8 cellular contexts compared by ENCODE assay signal in genomic region chr3:49022751-49023171, GRCh38. TPM values are rescaled to one million over a fixed set of nuclear protein-coding genes. Genes with fewer than 3 reads are reported as not detected.
A peak's percentile ranks its signal among the peaks of the same experiment; 100 is the strongest.
DNase-seq lines count a peak whose midpoint lies in the region.

No MANE protein-coding gene starts in this region.

- peak overlapping the region; percentile 95 for H3K4me3 Mint-ChIP-seq in activated naive CD4-positive, alpha-beta T cell treated with anti-CD3 and anti-CD28 coated beads, Interleukin-2, amount 50 U/mL, for 24 hours
- H3K4me3 Mint-ChIP-seq in activated CD4-positive, alpha-beta memory T cell treated with anti-CD3 and anti-CD28 coated beads, Interleukin-2, amount 10 ng/mL, durations not matched to agents 7 days and 5 days, result peak overlapping the region; percentile 98

- DNase-seq in activated naive CD4-positive, alpha-beta T cell treated with anti-CD3 and anti-CD28 coated beads, Interleukin-2, amount 50 U/mL, for 16 hours, result no peak
- DNase-seq in activated CD4-positive, alpha-beta memory T cell treated with anti-CD3 and anti-CD28 coated beads, Interleukin-2, amount 10 ng/mL, durations not matched to agents 7 days and 5 days, result no peak
- DNase-seq in NCI-H1694 (lab: John Stamatoyannopoulos, UW) (no peak), NCI-H2171 (lab: John Stamatoyannopoulos, UW) (no peak)
- no peak for DNase-seq in effector CD4-positive, alpha-beta T cell

- H3K36me3 Mint-ChIP-seq in activated naive CD4-positive, alpha-beta T cell treated with anti-CD3 and anti-CD28 coated beads, Interleukin-2, amount 50 U/mL, for 24 hours, result peaks cover 16% of the 10 kb centered on the region
- peaks cover 56% of the 10 kb centered on the region for H3K36me3 Mint-ChIP-seq in activated CD4-positive, alpha-beta memory T cell treated with anti-CD3 and anti-CD28 coated beads, Interleukin-2, amount 10 ng/mL, durations not matched to agents 7 days and 5 days (ENCODE audit: low read depth)

- H3K9ac ChIP-seq in subcutaneous abdominal adipose tissue (ENCODE audit: low read length in 5 of 5), result peak overlapping the region; percentile 90 to 98 (median 96)

- peaks cover 0 to 40% (median 36%) of the 10 kb centered on the region in 5 donors for H3K36me3 ChIP-seq in subcutaneous abdominal adipose tissue (ENCODE audit: control insufficient read depth in 5 of 5, insufficient read depth in 5 of 5, low read length in 5 of 5)

- H3K27me3 ChIP-seq in subcutaneous abdominal adipose tissue (ENCODE audit: control insufficient read depth in 5 of 5, insufficient read depth in 4 of 5, low read length in 5 of 5), result no peaks in the 10 kb centered on the region

- POLR2A ChIA-PET in activated CD4-positive, alpha-beta memory T cell treated with anti-CD3 and anti-CD28 coated beads, Interleukin-2, amount 10 ng/mL, durations not matched to agents 7 days and 5 days (lab: Charles Lee), result interaction anchor here (1.0 to 15.9 kb wide), 19 partner anchors 9 to 583 kb away, joined by 3 to 309 read pairs (median 10); partner anchors contain the start of genes ARIH2, CCDC51, DAG1 and IP6K2

- H3K27me3 Mint-ChIP-seq in activated naive CD4-positive, alpha-beta T cell treated with anti-CD3 and anti-CD28 coated beads, Interleukin-2, amount 50 U/mL, for 24 hours, result no peaks in the 10 kb centered on the region
- no peaks in the 10 kb centered on the region for H3K27me3 Mint-ChIP-seq in activated CD4-positive, alpha-beta memory T cell treated with anti-CD3 and anti-CD28 coated beads, Interleukin-2, amount 10 ng/mL, durations not matched to agents 7 days and 5 days

- CTCF ChIA-PET in activated CD4-positive, alpha-beta memory T cell treated with anti-CD3 and anti-CD28 coated beads, Interleukin-2, amount 10 ng/mL, durations not matched to agents 7 days and 5 days (lab: Charles Lee), result interaction anchor here (0.9 to 9.4 kb wide), 9 partner anchors 9 to 448 kb away, joined by 3 to 117 read pairs (median 8); partner anchors contain the start of genes ARIH2, DAG1, P4HTM and QRICH1

- no peaks in the 10 kb centered on the region for H3K9me3 Mint-ChIP-seq in activated naive CD4-positive, alpha-beta T cell treated with anti-CD3 and anti-CD28 coated beads, Interleukin-2, amount 50 U/mL, for 24 hours
- no peaks in the 10 kb centered on the region for H3K9me3 Mint-ChIP-seq in activated CD4-positive, alpha-beta memory T cell treated with anti-CD3 and anti-CD28 coated beads, Interleukin-2, amount 10 ng/mL, durations not matched to agents 7 days and 5 days

- H3K4me3 ChIP-seq in iPS-18c (ENCODE audit: insufficient read depth, low read depth, low read length) (peak overlapping the region; percentile 99), subcutaneous abdominal adipose tissue (ENCODE audit: low read depth in 1 of 5, low read length in 5 of 5) (peak overlapping the region; percentile 78 to 95 (median 92))

- H3K4me1 ChIP-seq in subcutaneous abdominal adipose tissue (ENCODE audit: control insufficient read depth in 5 of 5, insufficient read depth in 5 of 5, low read length in 5 of 5), result peaks cover 9 to 71% (median 48%) of the 10 kb centered on the region in 5 donors

- H3K27ac ChIP-seq in subcutaneous abdominal adipose tissue (ENCODE audit: low read depth, low read length), result peak overlapping the region; percentile 98

- H3K9me3 ChIP-seq in iPS-18c (ENCODE audit: control insufficient read depth, insufficient read depth, low read length) (no peaks in the 10 kb centered on the region), subcutaneous abdominal adipose tissue (ENCODE audit: control insufficient read depth in 5 of 5, low read length in 5 of 5) (no peaks in the 10 kb centered on the region)

- H3K27ac Mint-ChIP-seq in activated naive CD4-positive, alpha-beta T cell treated with anti-CD3 and anti-CD28 coated beads, Interleukin-2, amount 50 U/mL, for 24 hours, result peak overlapping the region; percentile 93
- H3K27ac Mint-ChIP-seq in activated CD4-positive, alpha-beta memory T cell treated with anti-CD3 and anti-CD28 coated beads, Interleukin-2, amount 10 ng/mL, durations not matched to agents 7 days and 5 days, result peak overlapping the region; percentile 98

- H3K4me1 Mint-ChIP-seq in activated naive CD4-positive, alpha-beta T cell treated with anti-CD3 and anti-CD28 coated beads, Interleukin-2, amount 50 U/mL, for 24 hours, result peaks cover 54% of the 10 kb centered on the region
- H3K4me1 Mint-ChIP-seq in activated CD4-positive, alpha-beta memory T cell treated with anti-CD3 and anti-CD28 coated beads, Interleukin-2, amount 10 ng/mL, durations not matched to agents 7 days and 5 days, result peaks cover 65% of the 10 kb centered on the region

RNA-seq across cellular contexts. Expression of gene NDUFAF3, which starts 0.8 kb away (rescaled TPM):
- 100 to 1,000 TPM in 1 of 2 experiments, 10 to 100 TPM in 1; 98.1 to 108 TPM for total RNA-seq in activated CD4-positive, alpha-beta memory T cell treated with anti-CD3 and anti-CD28 coated beads, Interleukin-2, amount 10 ng/mL, durations not matched to agents 7 days and 5 days

RNA-seq across cellular contexts. Expression of gene DALRD3, which starts 4.4 kb away (rescaled TPM):
- total RNA-seq in activated CD4-positive, alpha-beta memory T cell treated with anti-CD3 and anti-CD28 coated beads, Interleukin-2, amount 10 ng/mL, durations not matched to agents 7 days and 5 days, result 10 to 100 TPM; 21.6 to 24.5 TPM

RNA-seq across cellular contexts. Expression of gene IMPDH2, which starts 6.4 kb away (rescaled TPM):
- 100 to 1,000 TPM; 131 to 133 TPM for total RNA-seq in activated CD4-positive, alpha-beta memory T cell treated with anti-CD3 and anti-CD28 coated beads, Interleukin-2, amount 10 ng/mL, durations not matched to agents 7 days and 5 days

RNA-seq across cellular contexts. Expression of gene WDR6, which starts 15.6 kb away (rescaled TPM):
- total RNA-seq in activated CD4-positive, alpha-beta memory T cell treated with anti-CD3 and anti-CD28 coated beads, Interleukin-2, amount 10 ng/mL, durations not matched to agents 7 days and 5 days, result 100 to 1,000 TPM; 135 to 148 TPM

RNA-seq across cellular contexts. Expression of gene P4HTM, which starts 32.7 kb away (rescaled TPM):
- total RNA-seq in activated CD4-positive, alpha-beta memory T cell treated with anti-CD3 and anti-CD28 coated beads, Interleukin-2, amount 10 ng/mL, durations not matched to agents 7 days and 5 days, result 10 to 100 TPM; 48.4 to 49.9 TPM
